Comparison of ENCODE assay signal across 14 cellular contexts in genomic region chr17:49146620-49147306, GRCh38. TPM values are rescaled to one million over a fixed set of nuclear protein-coding genes. Genes with fewer than 3 reads are reported as not detected.
A peak's percentile ranks its signal among the peaks of the same experiment; 100 is the strongest.
DNase-seq lines count a peak whose midpoint lies in the region; ATAC-seq, FAIRE-seq and TF ChIP-seq lines count a peak whose summit lies in the region.
"Had no signal": no experiment of that assay in that cellular context is flagged by ENCODE, and none has a peak within 500 bp of the region (broad histone marks: within the 10 kb centered on the region; RNA-seq: fewer than 3 reads in every experiment).

No MANE protein-coding gene starts in this region.

- H3K9me1 ChIP-seq in endothelial cell of umbilical vein (replicated peaks; ENCODE audit: control insufficient read depth, extremely low read depth, insufficient read depth, low read length), result no peaks in the 10 kb centered on the region

- H3K9me3 ChIP-seq in PC-9 (ENCODE audit: insufficient read depth, low read depth) (no peaks in the 10 kb centered on the region), endothelial cell of umbilical vein (replicated peaks; ENCODE audit: control insufficient read depth, insufficient read depth, low read length) (no peaks in the 10 kb centered on the region), Peyer's patch (no peaks in the 10 kb centered on the region), left lung (no peaks in the 10 kb centered on the region)
- H3K9me3 ChIP-seq: adrenal gland had no signal

- peak; percentile 84 for FAIRE-seq in endothelial cell of umbilical vein (lab: Jason Lieb, UNC)
- FAIRE-seq: small intestine had no signal

- H2AFZ ChIP-seq in PC-9, result no peak overlapping the region
- H2AFZ ChIP-seq in endothelial cell of umbilical vein (ENCODE audit: low read depth, low read length), result peak overlapping the region; percentile 83

- no peaks in the 10 kb centered on the region for H3K9me2 ChIP-seq in PC-9 (ENCODE audit: insufficient read depth)

- H3K4me1 ChIP-seq in PC-9 (replicated peaks; ENCODE audit: insufficient read depth), result peaks cover 4% of the 10 kb centered on the region; the same call in 1 of the 2 replicates
- H3K4me1 ChIP-seq in endothelial cell of umbilical vein (ENCODE audit: control insufficient read depth, extremely low read depth, insufficient read depth, low read length), result peaks cover 5% of the 10 kb centered on the region
- H3K4me1 ChIP-seq in Peyer's patch, result no peaks in the 10 kb centered on the region
- no peaks in the 10 kb centered on the region for H3K4me1 ChIP-seq in left lung
- H3K4me1 ChIP-seq: adrenal gland had no signal

- H3F3A ChIP-seq in PC-9 (ENCODE audit: insufficient read depth, low read depth), result peaks cover 4% of the 10 kb centered on the region

- peak overlapping the region; percentile 68 for H3K9ac ChIP-seq in endothelial cell of umbilical vein (replicated peaks; ENCODE audit: extremely low read depth, insufficient read depth, low read length)

- TF ChIP-seq CTCF in PC-9 (conservative IDR thresholded peaks at IDR 0.05), result no peak
- no peak for TF ChIP-seq CTCF in endothelial cell of umbilical vein (IDR thresholded peaks at IDR 0.05; ENCODE audit: extremely low read depth in 1 of 2, insufficient read depth in 1 of 2, low read depth in 1 of 2, low read length in 2 of 2)
- TF ChIP-seq CTCF in Peyer's patch (IDR thresholded peaks at IDR 0.05), result no peak
- no peak for TF ChIP-seq CTCF in left lung (IDR thresholded peaks at IDR 0.05)

- H3K79me2 ChIP-seq in PC-9 (ENCODE audit: low read depth), result no peaks in the 10 kb centered on the region
- H3K79me2 ChIP-seq in endothelial cell of umbilical vein (ENCODE audit: control insufficient read depth, insufficient read depth, low read length), result no peaks in the 10 kb centered on the region

- CTCF ChIA-PET in PC-9 (lab: Charles Lee) (interaction anchor here (0.6 to 0.7 kb wide), 2 partner anchors 169 to 617 kb away, joined by 3 to 7 read pairs; partner anchors contain the start of gene FAM117A), endothelial cell of umbilical vein (lab: Charles Lee) (interaction anchor here (1.8 kb wide), 1 partner anchor 16 kb away, joined by 4 read pairs; no protein-coding TSS in a partner anchor)

- intact Hi-C loops in PC-9 (cut with micrococcal nuclease; ENCODE audit: unreplicated experiment), result no loop called here
- intact Hi-C loops in endothelial cell of umbilical vein (cut with micrococcal nuclease), result no loop called here
- intact Hi-C loops in left lung (cut with DNase I), result no loop called here

- no peak for TF ChIP-seq POLR2A in endothelial cell of umbilical vein (IDR thresholded peaks at IDR 0.05; ENCODE audit: low read depth, low read length)
- no peak for TF ChIP-seq POLR2A in Peyer's patch (IDR thresholded peaks at IDR 0.05)

- POLR2A ChIA-PET in PC-9 (lab: Charles Lee; ENCODE audit: unreplicated experiment) (interaction anchor here (0.5 kb wide), 1 partner anchor 1098 kb away, joined by 8 read pairs; no protein-coding TSS in a partner anchor), endothelial cell of umbilical vein (lab: Charles Lee) (interaction anchor here (1.1 kb wide), 1 partner anchor 111 kb away, joined by 3 read pairs; no protein-coding TSS in a partner anchor)

- H4K20me1 ChIP-seq in PC-9 (ENCODE audit: insufficient read depth) (no peaks in the 10 kb centered on the region), endothelial cell of umbilical vein (replicated peaks; ENCODE audit: control insufficient read depth, extremely low read depth, insufficient read depth, low read length) (no peaks in the 10 kb centered on the region)

- H3K4me3 ChIP-seq in PC-9 (no peak overlapping the region), endothelial cell of umbilical vein (replicated peaks in 1 of 3; ENCODE audit: insufficient read depth in 1 of 3, low read depth in 1 of 3, low read length in 3 of 3) (no peak overlapping the region), Peyer's patch (no peak overlapping the region), left lung (no peak overlapping the region)
- H3K4me3 ChIP-seq: adrenal gland had no signal

- no peak for ATAC-seq in left lung
- ATAC-seq: activated CD8-positive, alpha-beta memory T cell treated with anti-CD3 and anti-CD28 coated beads, Interleukin-2, amount 10 ng/mL, durations not matched to agents 7 days and 5 days had no signal

- no peaks in the 10 kb centered on the region for H3K36me3 ChIP-seq in PC-9 (ENCODE audit: low read depth)
- no peaks in the 10 kb centered on the region for H3K36me3 ChIP-seq in endothelial cell of umbilical vein (ENCODE audit: control insufficient read depth in 2 of 2, extremely low read depth in 1 of 2, insufficient read depth in 2 of 2, low read length in 2 of 2)
- H3K36me3 ChIP-seq in Peyer's patch, result peaks cover 0 to 6% (median 0%) of the 10 kb centered on the region in 3 donors
- H3K36me3 ChIP-seq in left lung, result no peaks in the 10 kb centered on the region
- H3K36me3 ChIP-seq: adrenal gland had no signal

- dilution Hi-C loops in endothelial cell of umbilical vein (cut with MboI; ENCODE audit: extremely low pct_ligation_motif_present, low sequenced_read_pairs), result no loop called here

- H3K4me2 ChIP-seq in PC-9 (no peak overlapping the region), endothelial cell of umbilical vein (ENCODE audit: insufficient read depth, low read length) (peak overlapping the region; percentile 39)

- no peaks in the 10 kb centered on the region for H3K27me3 ChIP-seq in PC-9 (ENCODE audit: insufficient read depth, low read depth)
- peaks cover 0 to under 1% of the 10 kb centered on the region in 2 experiments for H3K27me3 ChIP-seq in endothelial cell of umbilical vein (ENCODE audit: control insufficient read depth in 2 of 2, insufficient read depth in 2 of 2, low read length in 2 of 2)
- H3K27me3 ChIP-seq in Peyer's patch, result no peaks in the 10 kb centered on the region
- H3K27me3 ChIP-seq in left lung, result peaks cover 0 to 57% of the 10 kb centered on the region in 2 donors
- H3K27me3 ChIP-seq: adrenal gland had no signal

- DNase-seq in Daoy (ENCODE audit: low read depth) (peak; percentile 89), PC-9 (peak; percentile 26 to 91), endothelial cell of umbilical vein (ENCODE audit: low read depth, low spot score) (peak; percentile 90), non-pigmented ciliary epithelial cell (ENCODE audit: low read depth) (peak; percentile 99), Peyer's patch (no peak), DMS153 (lab: John Stamatoyannopoulos, UW) (no peak), mucosa of gallbladder (ENCODE audit: low spot score) (no peak), left lung (no peak)
- DNase-seq: activated CD8-positive, alpha-beta memory T cell treated with anti-CD3 and anti-CD28 coated beads, Interleukin-2, amount 10 ng/mL, durations not matched to agents 7 days and 5 days; NCI-H748 treated with DMSO at 0.1 percent for 48 hours; small intestine; stimulated activated CD8-positive, alpha-beta memory T cell treated with anti-CD3 and anti-CD28 coated beads, Interleukin-4, amount 100 ng/mL, for 48 hours had no signal

- H3K27ac ChIP-seq in PC-9, result peak overlapping the region; percentile 35; the same call in 1 of the 2 replicates
- H3K27ac ChIP-seq in endothelial cell of umbilical vein (ENCODE audit: insufficient read depth, low read depth, low read length), result peak overlapping the region; percentile 91
- H3K27ac ChIP-seq in Peyer's patch, result no peak overlapping the region
- no peak overlapping the region for H3K27ac ChIP-seq in left lung
- H3K27ac ChIP-seq: adrenal gland had no signal

- no TSS peak for BruUV-seq in PC-9 (replicated peaks; lab: Mats Ljungman, UMichigan)
- TSS peak; percentile 94 for BruUV-seq in endothelial cell of umbilical vein (replicated peaks; lab: Mats Ljungman, UMichigan)

TF ChIP-seq in endothelial cell of umbilical vein, 7 proteins besides CTCF, POLR2A, EP300 and RAD21:
- TF ChIP-seq GATA2 (IDR thresholded peaks at IDR 0.05; ENCODE audit: insufficient read depth, insufficient read length, low read depth, low read length), result no peak
- TF ChIP-seq JUN (IDR thresholded peaks at IDR 0.05; ENCODE audit: borderline replicate concordance, insufficient read depth, insufficient read length, low read depth), result peak; percentile 95
- TF ChIP-seq FOS (IDR thresholded peaks at IDR 0.05; ENCODE audit: borderline replicate concordance, insufficient read depth, low read length), result peak; percentile 92
- no peak for TF ChIP-seq EZH2 (IDR thresholded peaks at IDR 0.05; ENCODE audit: borderline replicate concordance, low read depth, low read length, severe bottlenecking)
- no peak for TF ChIP-seq MAX (IDR thresholded peaks at IDR 0.05; ENCODE audit: insufficient read depth, insufficient read length)
- peak; percentile 57 for TF ChIP-seq POLR2AphosphoS5 (IDR thresholded peaks at IDR 0.05; ENCODE audit: insufficient read depth, low read depth, low read length)
TF ChIP-seq in endothelial cell of umbilical vein: peak in this region for 3.

RNA-seq across cellular contexts. Expression of gene B4GALNT2, which starts 14.2 kb away (rescaled TPM):
- 0.51 and 0.63 TPM in 2 replicates for total RNA-seq in Daoy (2014; rRNA removed; shearing (Covaris generic))
- total RNA-seq in PC-9 (2021), result 0.10 TPM in 1 of 2 replicates, not detected in the other
- 0.11 and 0.14 TPM in 2 replicates for total RNA-seq in endothelial cell of umbilical vein
- polyA plus RNA-seq in endothelial cell of umbilical vein, result not detected in 2 replicates
- polyA plus RNA-seq in endothelial cell of umbilical vein (2011; cell fraction: cytosol; rRNA removed), result not detected in 2 replicates
- not detected in 2 replicates for polyA plus RNA-seq in endothelial cell of umbilical vein (2011; cell fraction: nucleus; rRNA removed)
- 0.03 TPM in 1 of 2 replicates, not detected in the other for polyA plus RNA-seq in endothelial cell of umbilical vein (2012)
- not detected in 2 replicates for polyA minus RNA-seq in endothelial cell of umbilical vein
- polyA minus RNA-seq in endothelial cell of umbilical vein (2011; cell fraction: cytosol; rRNA and poly(A)+ RNA removed), result not detected
- polyA minus RNA-seq in endothelial cell of umbilical vein (2011; cell fraction: nucleus; rRNA and poly(A)+ RNA removed), result 0.10 and 0.24 TPM in 2 replicates
- 10 to 100 TPM in 1 of 4 donors, 1 to 10 TPM in 2, under 1 TPM in 1; 0.83 to 11.2 (median 7.5) TPM for total RNA-seq in Peyer's patch
- 4.6 TPM for total RNA-seq in mucosa of gallbladder
- total RNA-seq in left lung, result under 1 TPM; 0.16 to 0.20 TPM
- total RNA-seq: T-helper 2 cell treated with Interferon-gamma antibody and Interleukin-4, amounts not matched to agents 100 ng/mL and 5 ng/mL, for 36 hours had no signal

Comparison
In these comparisons a context has a peak if more than half of its experiments do, and no peak if none do; other contexts are left out.
1. DNase-seq: peak in Daoy (single experiment), PC-9 (2 of 2), endothelial cell of umbilical vein (single experiment) and non-pigmented ciliary epithelial cell (single experiment); none in Peyer's patch (0 of 3), DMS153 (single experiment), mucosa of gallbladder (single experiment) and left lung (0 of 2).
2. H3K27ac ChIP-seq: peak in PC-9 (single experiment) and endothelial cell of umbilical vein (single experiment); none in Peyer's patch (0 of 4) and left lung (0 of 2).